Comparison of ENCODE assay signal across 1 cellular context in the genomic region with DNA sequence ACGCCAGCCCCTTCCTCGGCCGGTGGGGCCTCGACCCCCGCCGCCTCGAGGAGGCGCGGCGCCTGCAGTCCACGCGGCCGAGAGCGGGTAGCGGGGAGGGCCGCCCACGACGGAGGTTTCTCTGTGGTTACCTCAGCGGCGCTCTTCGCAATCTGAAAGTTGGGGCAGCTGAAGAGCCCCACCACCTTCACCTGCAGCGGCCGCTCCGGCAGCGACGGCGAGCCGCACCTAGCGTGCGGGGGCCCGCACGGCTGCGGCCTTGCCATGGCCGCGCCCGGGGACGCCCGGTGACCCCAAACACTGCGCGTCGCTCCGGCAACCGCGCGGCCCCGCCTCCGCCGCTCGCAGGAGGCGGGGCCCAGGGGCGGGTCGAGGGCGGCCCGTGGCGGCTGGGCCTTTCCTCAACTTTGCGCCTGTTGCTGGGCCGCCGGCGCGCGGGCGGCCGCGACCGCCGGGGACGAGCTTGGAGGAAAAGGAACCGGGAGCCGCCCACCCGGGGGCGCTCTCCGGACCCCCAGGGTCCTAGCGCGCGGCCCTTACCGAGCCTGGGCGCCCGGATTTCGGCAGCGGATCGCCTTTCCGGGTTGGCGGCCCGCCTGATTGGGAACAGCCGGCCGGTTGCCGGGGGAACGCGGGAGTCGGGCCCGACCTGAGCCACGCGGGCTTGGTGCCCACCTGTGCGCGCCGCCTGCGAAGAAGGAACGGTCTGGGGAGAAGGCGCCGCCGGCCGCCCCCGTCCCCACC.
TF ChIP-seq lines count a peak whose summit lies in the region.

A gene (minus strand): TSS at position 304 of the 744 bp plus-strand sequence. CDS start 38 bp downstream, at position 266.
A gene with protein sequence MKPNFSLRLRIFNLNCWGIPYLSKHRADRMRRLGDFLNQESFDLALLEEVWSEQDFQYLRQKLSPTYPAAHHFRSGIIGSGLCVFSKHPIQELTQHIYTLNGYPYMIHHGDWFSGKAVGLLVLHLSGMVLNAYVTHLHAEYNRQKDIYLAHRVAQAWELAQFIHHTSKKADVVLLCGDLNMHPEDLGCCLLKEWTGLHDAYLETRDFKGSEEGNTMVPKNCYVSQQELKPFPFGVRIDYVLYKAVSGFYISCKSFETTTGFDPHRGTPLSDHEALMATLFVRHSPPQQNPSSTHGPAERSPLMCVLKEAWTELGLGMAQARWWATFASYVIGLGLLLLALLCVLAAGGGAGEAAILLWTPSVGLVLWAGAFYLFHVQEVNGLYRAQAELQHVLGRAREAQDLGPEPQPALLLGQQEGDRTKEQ (plus strand): TSS at position 400 of the 744 bp plus-strand sequence. CDS start 398 bp downstream, outside the sequence.

TF ChIP-seq in HEK293, 187 proteins besides CTCF, POLR2A, EP300 and RAD21 (continued from another document):
- TF ChIP-seq, protein P1, sequence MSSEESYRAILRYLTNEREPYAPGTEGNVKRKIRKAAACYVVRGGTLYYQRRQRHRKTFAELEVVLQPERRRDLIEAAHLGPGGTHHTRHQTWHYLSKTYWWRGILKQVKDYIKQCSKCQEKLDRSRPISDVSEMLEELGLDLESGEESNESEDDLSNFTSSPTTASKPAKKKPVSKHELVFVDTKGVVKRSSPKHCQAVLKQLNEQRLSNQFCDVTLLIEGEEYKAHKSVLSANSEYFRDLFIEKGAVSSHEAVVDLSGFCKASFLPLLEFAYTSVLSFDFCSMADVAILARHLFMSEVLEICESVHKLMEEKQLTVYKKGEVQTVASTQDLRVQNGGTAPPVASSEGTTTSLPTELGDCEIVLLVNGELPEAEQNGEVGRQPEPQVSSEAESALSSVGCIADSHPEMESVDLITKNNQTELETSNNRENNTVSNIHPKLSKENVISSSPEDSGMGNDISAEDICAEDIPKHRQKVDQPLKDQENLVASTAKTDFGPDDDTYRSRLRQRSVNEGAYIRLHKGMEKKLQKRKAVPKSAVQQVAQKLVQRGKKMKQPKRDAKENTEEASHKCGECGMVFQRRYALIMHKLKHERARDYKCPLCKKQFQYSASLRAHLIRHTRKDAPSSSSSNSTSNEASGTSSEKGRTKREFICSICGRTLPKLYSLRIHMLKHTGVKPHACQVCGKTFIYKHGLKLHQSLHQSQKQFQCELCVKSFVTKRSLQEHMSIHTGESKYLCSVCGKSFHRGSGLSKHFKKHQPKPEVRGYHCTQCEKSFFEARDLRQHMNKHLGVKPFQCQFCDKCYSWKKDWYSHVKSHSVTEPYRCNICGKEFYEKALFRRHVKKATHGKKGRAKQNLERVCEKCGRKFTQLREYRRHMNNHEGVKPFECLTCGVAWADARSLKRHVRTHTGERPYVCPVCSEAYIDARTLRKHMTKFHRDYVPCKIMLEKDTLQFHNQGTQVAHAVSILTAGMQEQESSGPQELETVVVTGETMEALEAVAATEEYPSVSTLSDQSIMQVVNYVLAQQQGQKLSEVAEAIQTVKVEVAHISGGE (tag by site-specific recombination; conservative IDR thresholded peaks at IDR 0.05; ENCODE audit: low read depth) = 0 out of 2 replicates have a peak, but pooled peaks have one; percentile 26
